ENCODE assay signal across 8 cellular contexts in the genomic region with DNA sequence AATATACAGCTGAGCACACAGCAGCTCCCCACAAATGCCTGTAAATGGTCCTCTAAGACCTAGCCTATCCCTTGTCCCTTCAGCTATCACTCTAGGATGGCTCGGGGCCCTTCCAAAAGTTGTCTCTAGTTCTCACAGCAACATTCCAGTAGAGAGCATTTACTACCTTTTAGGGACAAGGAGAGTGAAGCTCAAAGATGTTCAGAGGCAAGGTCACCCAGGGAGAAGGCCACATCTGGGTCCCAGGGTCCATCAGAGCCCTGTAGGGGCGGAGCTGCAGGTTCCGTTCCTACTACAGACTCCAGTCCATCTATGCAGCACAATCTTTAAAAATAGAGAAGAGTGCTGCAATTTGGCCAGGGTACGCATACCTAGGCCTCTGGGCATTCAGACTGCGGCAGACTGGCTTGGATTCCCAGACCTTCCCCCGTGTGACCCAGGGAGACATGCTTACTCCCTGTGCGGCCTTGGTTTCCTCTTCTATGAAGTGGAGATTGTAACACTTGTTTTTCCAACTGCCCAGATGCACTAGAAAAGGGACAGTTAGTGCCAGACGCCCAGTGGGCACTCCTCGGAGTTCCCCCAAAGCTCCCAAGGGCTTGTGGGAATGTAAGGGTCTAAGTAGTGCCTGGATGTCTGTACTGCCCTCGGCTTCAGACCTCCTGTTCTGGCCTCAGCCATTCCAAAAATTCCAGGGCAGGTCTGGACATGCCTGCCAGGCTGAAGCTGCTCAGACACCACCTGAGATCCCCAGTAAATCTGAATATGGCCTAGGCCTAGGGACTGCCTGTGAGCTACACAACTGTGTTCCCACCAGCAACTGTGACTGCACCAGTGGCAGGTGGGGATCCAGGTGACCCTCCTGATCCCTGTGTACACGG. TPM values are rescaled to one million over a fixed set of nuclear protein-coding genes. Genes with fewer than 3 reads are reported as not detected.
DNase-seq lines count a peak whose midpoint lies in the region; ATAC-seq and TF ChIP-seq lines count a peak whose summit lies in the region.

No MANE protein-coding gene starts in this region.

- H4K20me1 ChIP-seq in HCT116 (ENCODE audit: insufficient read depth) (no peaks in the 10 kb centered on the region), hepatocyte (ENCODE audit: insufficient read depth, poor library complexity, severe bottlenecking) (peaks cover 40% of the 10 kb centered on the region)

- intact Hi-C loops in HCT116 (cut with micrococcal nuclease) (no loop called here), ascending aorta (cut with DNase I) (loop anchor here (10.0 kb wide), 2 partner anchors 269 to 441 kb away; partner anchors contain the start of genes ESRP2 and RIPOR1)

- H3K9me2 ChIP-seq in HCT116 (ENCODE audit: insufficient read depth) = no peaks in the 10 kb centered on the region
- no peaks in the 10 kb centered on the region for H3K9me2 ChIP-seq in hepatocyte (replicated peaks; ENCODE audit: insufficient read depth)

- DNase-seq in HCT116 (ENCODE audit: low read depth, low spot score) (no peak), ascending aorta (ENCODE audit: low spot score in 2 of 2) (peak in 1 of 2 donors; percentile 58), hepatocyte (ENCODE audit: low spot score) (no peak), GM13976 (ENCODE audit: low spot score) (no peak)
- no peak for DNase-seq in stimulated activated effector memory CD8-positive, alpha-beta T cell treated with anti-CD3 and anti-CD28 coated beads, Interleukin-12 subunit alpha, Interleukin-12 subunit beta, amount 100 ng/mL, for 72 hours (ENCODE audit: low spot score in 2 of 2)

- peak overlapping the region; percentile 92 for H3K4me3 Mint-ChIP-seq in stimulated activated effector memory CD8-positive, alpha-beta T cell treated with anti-CD3 and anti-CD28 coated beads, Interleukin-12 subunit alpha, Interleukin-12 subunit beta, amount 100 ng/mL, for 72 hours

- TF ChIP-seq CTCF in HCT116 (IDR thresholded peaks at IDR 0.05 in 2 of 3, conservative IDR thresholded peaks at IDR 0.05 in 1 of 3; ENCODE audit: borderline replicate concordance in 1 of 3, insufficient read depth in 1 of 3, low read depth in 2 of 3, low read length in 2 of 3) = no peak
- TF ChIP-seq CTCF in ascending aorta (IDR thresholded peaks at IDR 0.05) = no peak
- no peak for TF ChIP-seq CTCF in hepatocyte (IDR thresholded peaks at IDR 0.05; ENCODE audit: poor library complexity)
- TF ChIP-seq CTCF in GM13976 (IDR thresholded peaks at IDR 0.05; ENCODE audit: borderline replicate concordance, control extremely low read depth, extremely low read depth, insufficient read depth, missing control alignments) = no peak

- H3K9me3 ChIP-seq in HCT116 (ENCODE audit: control insufficient read depth in 1 of 2, insufficient read depth in 1 of 2, low read depth in 1 of 2, low read length in 2 of 2) (no peaks in the 10 kb centered on the region), ascending aorta (no peaks in the 10 kb centered on the region), hepatocyte (ENCODE audit: low read depth) (no peaks in the 10 kb centered on the region)

- in situ Hi-C loops in GM13976 (cut with MboI; ENCODE audit: low sequenced_read_pairs, unreplicated experiment) = no loop called here

- H3K27me3 ChIP-seq in HCT116 (ENCODE audit: insufficient read depth, low read length) (no peaks in the 10 kb centered on the region), ascending aorta (no peaks in the 10 kb centered on the region), hepatocyte (no peaks in the 10 kb centered on the region)

- peaks cover 32% of the 10 kb centered on the region for H3K79me2 ChIP-seq in HCT116 (ENCODE audit: insufficient read depth, low read length)
- peaks cover 62% of the 10 kb centered on the region for H3K79me2 ChIP-seq in hepatocyte

- H2AFZ ChIP-seq in HCT116 (ENCODE audit: low read depth, low read length, poor library complexity, severe bottlenecking) (no peak overlapping the region), hepatocyte (no peak overlapping the region)

- BruUV-seq in HCT116 (replicated peaks; lab: Mats Ljungman, UMichigan) = no TSS peak

- peaks cover 33% of the 10 kb centered on the region for H3K4me1 Mint-ChIP-seq in stimulated activated effector memory CD8-positive, alpha-beta T cell treated with anti-CD3 and anti-CD28 coated beads, Interleukin-12 subunit alpha, Interleukin-12 subunit beta, amount 100 ng/mL, for 72 hours

- peak overlapping the region; percentile 92 for H3K9ac ChIP-seq in HCT116 (ENCODE audit: low read length)

- peaks cover 24% of the 10 kb centered on the region for H3K36me3 Mint-ChIP-seq in stimulated activated effector memory CD8-positive, alpha-beta T cell treated with anti-CD3 and anti-CD28 coated beads, Interleukin-12 subunit alpha, Interleukin-12 subunit beta, amount 100 ng/mL, for 72 hours

- WGBS in hepatocyte (ENCODE audit: low lambda C conversion rate, missing lambda C conversion rate) = 75% methylated on average over 11 of the region's 11 CpGs

- H3K4me3 ChIP-seq in HCT116 (replicated peaks in 1 of 2; ENCODE audit: low read depth in 1 of 2, low read length in 2 of 2) (peak overlapping the region; percentile 13 to 86; a peak in 3 of 4 replicates), ascending aorta (peak overlapping the region; percentile 79 to 83), hepatocyte (no peak overlapping the region)

- H3K27ac Mint-ChIP-seq in stimulated activated effector memory CD8-positive, alpha-beta T cell treated with anti-CD3 and anti-CD28 coated beads, Interleukin-12 subunit alpha, Interleukin-12 subunit beta, amount 100 ng/mL, for 72 hours = no peak overlapping the region

- H3K4me2 ChIP-seq in HCT116 (ENCODE audit: low read length) = peak overlapping the region; percentile 87
- peak overlapping the region; percentile 96 for H3K4me2 ChIP-seq in hepatocyte

- no peak for TF ChIP-seq POLR2A in HCT116 (IDR thresholded peaks at IDR 0.05; ENCODE audit: borderline replicate concordance, extremely low read depth, insufficient read depth, insufficient read length)

- POLR2A ChIA-PET in HCT116 (lab: Charles Lee) = no interaction called here

- CTCF ChIA-PET in HCT116 (lab: Charles Lee) = no interaction called here

- H3K27ac ChIP-seq in HCT116 (ENCODE audit: low read depth, low read length) (peak overlapping the region; percentile 87), ascending aorta (peak overlapping the region; percentile 94 to 98), hepatocyte (peak overlapping the region; percentile 34)

- RAD21 ChIA-PET in HCT116 (lab: Charles Lee; ENCODE audit: low non-redundant PET in 1 of 2, low total read pairs in 2 of 2, uncharacterized antibody in 2 of 2, unreplicated experiment in 2 of 2) = no interaction called here

- H3K36me3 ChIP-seq in HCT116 (ENCODE audit: control insufficient read depth in 1 of 2, insufficient read depth in 2 of 2, low read length in 2 of 2) = peaks cover 0 to 3% of the 10 kb centered on the region in 2 experiments; a peak in 1 of 4 replicates
- peaks cover 26% of the 10 kb centered on the region in 2 donors for H3K36me3 ChIP-seq in ascending aorta
- H3K36me3 ChIP-seq in hepatocyte (replicated peaks; ENCODE audit: insufficient read depth, low read depth) = no peaks in the 10 kb centered on the region

- H3K9me3 Mint-ChIP-seq in stimulated activated effector memory CD8-positive, alpha-beta T cell treated with anti-CD3 and anti-CD28 coated beads, Interleukin-12 subunit alpha, Interleukin-12 subunit beta, amount 100 ng/mL, for 72 hours = no peaks in the 10 kb centered on the region

- ATAC-seq in HCT116 = no peak
- ATAC-seq in stimulated activated effector memory CD8-positive, alpha-beta T cell treated with anti-CD3 and anti-CD28 coated beads, Interleukin-12 subunit alpha, Interleukin-12 subunit beta, amount 100 ng/mL, for 72 hours = no peak
- no peak for ATAC-seq in HG03175 (IDR thresholded peaks at IDR 0.05; ENCODE audit: unreplicated experiment)
- ATAC-seq in GM18498 (IDR thresholded peaks at IDR 0.05; ENCODE audit: unreplicated experiment) = no peak
- ATAC-seq in HG03521 (IDR thresholded peaks at IDR 0.05; ENCODE audit: unreplicated experiment) = no peak

- no peak for TF ChIP-seq RAD21 in HCT116 (IDR thresholded peaks at IDR 0.05; ENCODE audit: low read depth)

- H3K4me1 ChIP-seq in HCT116 (ENCODE audit: control insufficient read depth in 1 of 2, insufficient read depth in 2 of 2, low read length in 2 of 2) = peaks cover 21 to 26% of the 10 kb centered on the region in 2 experiments
- peaks cover 11 to 49% of the 10 kb centered on the region in 2 donors for H3K4me1 ChIP-seq in ascending aorta
- H3K4me1 ChIP-seq in hepatocyte (ENCODE audit: insufficient read depth) = peaks cover 24% of the 10 kb centered on the region

TF ChIP-seq in HCT116, 20 proteins besides CTCF, POLR2A, EP300 and RAD21:
- TF ChIP-seq POLR2AphosphoS5 (IDR thresholded peaks at IDR 0.05; ENCODE audit: low read depth, low read length) = no peak
- no peak for TF ChIP-seq TCF7L2 (IDR thresholded peaks at IDR 0.05; ENCODE audit: borderline replicate concordance, extremely low read depth, insufficient read depth, insufficient read length)
- no peak for TF ChIP-seq MAX (IDR thresholded peaks at IDR 0.05)
- TF ChIP-seq JUND (IDR thresholded peaks at IDR 0.05) = no peak

RNA-seq across cellular contexts. Expression of gene SLC12A4, which starts 2.5 kb away (rescaled TPM):
- total RNA-seq in HCT116 (2021; ENCODE audit: unreplicated experiment) (46.0 TPM), ascending aorta (83.2 TPM), hepatocyte (23.7 and 55.2 TPM in 2 replicates)
- 33.3 and 54.0 TPM in 2 replicates for polyA plus RNA-seq in HCT116 (2012)
- polyA plus RNA-seq in hepatocyte = 63.9 and 65.3 TPM in 2 replicates

RNA-seq across cellular contexts. Expression of gene DPEP3, which starts 14.4 kb away (rescaled TPM):
- total RNA-seq in HCT116 (2021; ENCODE audit: unreplicated experiment) (not detected), ascending aorta (not detected), hepatocyte (not detected in 2 replicates)
- not detected in 2 replicates for polyA plus RNA-seq in HCT116 (2012)
- polyA plus RNA-seq in hepatocyte = not detected in 2 replicates

RNA-seq across cellular contexts. Expression of gene LCAT, which starts 22.0 kb away (rescaled TPM):
- total RNA-seq in HCT116 (2021; ENCODE audit: unreplicated experiment) (17.6 TPM), ascending aorta (6.6 TPM), hepatocyte (15.6 and 19.8 TPM in 2 replicates)
- 11.2 and 14.1 TPM in 2 replicates for polyA plus RNA-seq in HCT116 (2012)
- 44.6 and 47.3 TPM in 2 replicates for polyA plus RNA-seq in hepatocyte

RNA-seq across cellular contexts. Expression of gene PSMB10, which starts 29.3 kb away (rescaled TPM):
- total RNA-seq in HCT116 (2021; ENCODE audit: unreplicated experiment) (41.0 TPM), ascending aorta (13.9 TPM), hepatocyte (13.7 and 27.8 TPM in 2 replicates)
- polyA plus RNA-seq in HCT116 (2012) = 62.9 and 67.9 TPM in 2 replicates
- 48.7 and 52.2 TPM in 2 replicates for polyA plus RNA-seq in hepatocyte

RNA-seq across cellular contexts. Expression of gene DPEP2, which starts 33.4 kb away (rescaled TPM):
- total RNA-seq in HCT116 (2021; ENCODE audit: unreplicated experiment) = not detected
- polyA plus RNA-seq in HCT116 (2012) = 0.17 TPM in 1 of 2 replicates, not detected in the other
- 1.1 TPM for total RNA-seq in ascending aorta
- not detected in 2 replicates for total RNA-seq in hepatocyte
- 1.1 TPM in 1 of 2 replicates, not detected in the other for polyA plus RNA-seq in hepatocyte

Comparison
In these comparisons a context has a peak if more than half of its experiments do, and no peak if none do; other contexts are left out.
1. H3K27ac ChIP-seq: peak in every context shown above with its lines; median percentile 96 in ascending aorta; 87 in HCT116; 34 in hepatocyte.